Comparison of ENCODE assay signal across 29 cellular contexts in genomic region chr5:80820685-80821084, GRCh38.
"Had no signal": no experiment of that assay in that cellular context is flagged by ENCODE, and none has a peak within 500 bp of the region (broad histone marks: within the 10 kb centered on the region; RNA-seq: fewer than 3 reads in every experiment).

No MANE protein-coding gene starts in this region.

- H3K4me1 Mint-ChIP-seq: endodermal cell, naive B cell had no signal

- DNase-seq: colonic mucosa; cortex of kidney; effector CD8-positive, alpha-beta T cell; effector memory CD8-positive, alpha-beta T cell; endodermal cell; erythroblast; esophagus squamous epithelium; foreskin fibroblast; foreskin melanocyte; gastrocnemius medialis; glutamatergic neuron; head of caudate nucleus; heart right ventricle; hippocampal formation; immature natural killer cell; islet precursor cell; kidney; kidney glomerular epithelial cell; left colon; left lung; left ventricle myocardium superior; lower lobe of right lung; mesenchymal stem cell; mucosa of descending colon; naive B cell; naive thymus-derived CD8-positive, alpha-beta T cell had no signal

- H3K4me1 ChIP-seq: colonic mucosa, gastrocnemius medialis, lower lobe of right lung had no signal

- H3K9me3 Mint-ChIP-seq: dendritic cell treated with granulocyte-macrophage colony-stimulating factor and Interleukin-4, amounts not matched to agents 40 ng/mL and 50 ng/mL, for 4 days; effector memory CD8-positive, alpha-beta T cell had no signal

- H3K9me3 ChIP-seq: colonic mucosa, esophagus squamous epithelium, gastrocnemius medialis, left lung, lower lobe of right lung, mucosa of descending colon had no signal

- H3K27me3 Mint-ChIP-seq: dendritic cell treated with granulocyte-macrophage colony-stimulating factor and Interleukin-4, amounts not matched to agents 40 ng/mL and 50 ng/mL, for 4 days; effector memory CD8-positive, alpha-beta T cell; naive B cell; naive thymus-derived CD8-positive, alpha-beta T cell had no signal

- H3K27me3 ChIP-seq: colonic mucosa, esophagus squamous epithelium, gastrocnemius medialis, heart right ventricle, left lung had no signal

- H3K27ac Mint-ChIP-seq: dendritic cell treated with granulocyte-macrophage colony-stimulating factor and Interleukin-4, amounts not matched to agents 40 ng/mL and 50 ng/mL, for 4 days; effector memory CD8-positive, alpha-beta T cell; endodermal cell; immature natural killer cell; mesothelial cell of epicardium; naive B cell had no signal

- H3K27ac ChIP-seq: colonic mucosa, epithelial cell of prostate, esophagus squamous epithelium, gastrocnemius medialis, heart right ventricle, left lung, lower lobe of right lung had no signal

- H3K4me3 Mint-ChIP-seq: dendritic cell treated with granulocyte-macrophage colony-stimulating factor and Interleukin-4, amounts not matched to agents 40 ng/mL and 50 ng/mL, for 4 days; effector memory CD8-positive, alpha-beta T cell; endodermal cell; immature natural killer cell; mesothelial cell of epicardium; naive B cell; naive thymus-derived CD8-positive, alpha-beta T cell had no signal

- H3K4me3 ChIP-seq: colonic mucosa, esophagus squamous epithelium, gastrocnemius medialis, heart right ventricle, left lung, lower lobe of right lung, mucosa of descending colon had no signal

- H3K36me3 ChIP-seq: colonic mucosa, gastrocnemius medialis had no signal
